27 cellular contexts compared by ENCODE assay signal in the genomic region with DNA sequence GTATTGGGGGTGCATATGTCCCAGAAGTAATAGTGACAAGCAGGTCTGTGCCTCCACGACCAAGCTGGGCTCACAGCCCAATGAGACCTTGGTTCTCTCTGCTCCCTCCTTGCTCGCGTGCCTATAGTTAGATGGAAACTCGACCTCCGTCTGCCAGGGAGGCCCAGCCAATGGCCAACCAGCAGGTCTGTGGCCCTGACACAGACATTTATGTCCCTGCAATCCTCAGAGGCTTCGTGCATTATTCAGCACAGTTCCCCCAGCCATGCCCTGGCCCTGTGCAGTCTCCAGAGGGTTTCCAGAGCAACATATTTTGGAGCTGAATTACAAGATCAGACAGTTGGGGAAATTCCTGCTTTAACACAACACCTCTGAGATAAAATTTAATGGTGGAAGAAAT.
"Had no signal": no experiment of that assay in that cellular context is flagged by ENCODE, and none has a peak within 500 bp of the region (broad histone marks: within the 10 kb centered on the region; RNA-seq: fewer than 3 reads in every experiment).

No MANE protein-coding gene starts in this region.

- DNase-seq: activated CD4-positive, alpha-beta memory T cell treated with anti-CD3 and anti-CD28 coated beads, Interleukin-2, amount 10 ng/mL, durations not matched to agents 7 days and 5 days; activated CD4-positive, alpha-beta T cell treated with anti-CD3 and anti-CD28 coated beads for 36 hours; activated CD4-positive, alpha-beta T cell treated with anti-CD3 and anti-CD28 coated beads, Interleukin-2, amount 10 ng/mL, durations not matched to agents 24 days and 14 days; activated CD4-positive, alpha-beta T cell treated with anti-CD3 and anti-CD28 coated beads, Interleukin-2, amount 50 U/mL, for 4 hours; activated CD4-positive, CD25-positive, alpha-beta regulatory T cell; activated CD4-positive, CD25-positive, alpha-beta regulatory T cell treated with anti-CD3 and anti-CD28 coated beads, Interleukin-2, amount 50 U/mL, for 72 hours; activated CD8-positive, alpha-beta memory T cell treated with anti-CD3 and anti-CD28 coated beads, Interleukin-2, amount 50 U/mL, for 48 hours; activated gamma-delta T cell; activated naive CD4-positive, alpha-beta T cell; activated naive CD4-positive, alpha-beta T cell treated with anti-CD3 and anti-CD28 coated beads, Interleukin-2, amount 10 ng/mL, durations not matched to agents 7 days and 5 days; activated naive CD8-positive, alpha-beta T cell treated with anti-CD3 and anti-CD28 coated beads, Interleukin-2, amount 10 ng/mL, durations not matched to agents 7 days and 5 days; activated T-cell treated with anti-CD3 and anti-CD28 coated beads for 4 hours; activated T-cell treated with anti-CD3 and anti-CD28 coated beads, Interleukin-2, amount 50 U/mL, for 24 hours; activated T-cell treated with anti-CD3 and anti-CD28 coated beads, Interleukin-2, amount 50 U/mL, for 72 hours; cortex of kidney; dermis blood vessel endothelial cell; effector CD4-positive, alpha-beta T cell; effector memory CD8-positive, alpha-beta T cell; erythroblast; foreskin melanocyte; heart right ventricle; T-helper 2 cell had no signal

- H3K9me3 ChIP-seq: ascending aorta, breast epithelium, esophagus muscularis mucosa, gastroesophageal sphincter had no signal

- H3K4me1 ChIP-seq: ascending aorta, breast epithelium, esophagus muscularis mucosa, gastroesophageal sphincter, heart right ventricle had no signal

- ATAC-seq: activated CD4-positive, alpha-beta T cell treated with anti-CD3 and anti-CD28 coated beads for 36 hours; activated naive CD4-positive, alpha-beta T cell treated with anti-CD3 and anti-CD28 coated beads, Interleukin-2, amount 50 U/mL, for 72 hours; activated T-cell treated with anti-CD3 and anti-CD28 coated beads, Interleukin-2, amount 50 U/mL, for 72 hours; effector memory CD8-positive, alpha-beta T cell; gastroesophageal sphincter; heart right ventricle had no signal

- H3K27ac ChIP-seq: ascending aorta, breast epithelium, esophagus muscularis mucosa, gastroesophageal sphincter, heart right ventricle had no signal

- H3K36me3 ChIP-seq: ascending aorta, breast epithelium, esophagus muscularis mucosa, gastroesophageal sphincter, heart right ventricle had no signal

- H3K27me3 ChIP-seq: ascending aorta had no signal

- H3K4me3 ChIP-seq: ascending aorta, breast epithelium, esophagus muscularis mucosa, gastroesophageal sphincter, heart right ventricle had no signal
